ENCODE assay signal across 8 cellular contexts in the genomic region with DNA sequence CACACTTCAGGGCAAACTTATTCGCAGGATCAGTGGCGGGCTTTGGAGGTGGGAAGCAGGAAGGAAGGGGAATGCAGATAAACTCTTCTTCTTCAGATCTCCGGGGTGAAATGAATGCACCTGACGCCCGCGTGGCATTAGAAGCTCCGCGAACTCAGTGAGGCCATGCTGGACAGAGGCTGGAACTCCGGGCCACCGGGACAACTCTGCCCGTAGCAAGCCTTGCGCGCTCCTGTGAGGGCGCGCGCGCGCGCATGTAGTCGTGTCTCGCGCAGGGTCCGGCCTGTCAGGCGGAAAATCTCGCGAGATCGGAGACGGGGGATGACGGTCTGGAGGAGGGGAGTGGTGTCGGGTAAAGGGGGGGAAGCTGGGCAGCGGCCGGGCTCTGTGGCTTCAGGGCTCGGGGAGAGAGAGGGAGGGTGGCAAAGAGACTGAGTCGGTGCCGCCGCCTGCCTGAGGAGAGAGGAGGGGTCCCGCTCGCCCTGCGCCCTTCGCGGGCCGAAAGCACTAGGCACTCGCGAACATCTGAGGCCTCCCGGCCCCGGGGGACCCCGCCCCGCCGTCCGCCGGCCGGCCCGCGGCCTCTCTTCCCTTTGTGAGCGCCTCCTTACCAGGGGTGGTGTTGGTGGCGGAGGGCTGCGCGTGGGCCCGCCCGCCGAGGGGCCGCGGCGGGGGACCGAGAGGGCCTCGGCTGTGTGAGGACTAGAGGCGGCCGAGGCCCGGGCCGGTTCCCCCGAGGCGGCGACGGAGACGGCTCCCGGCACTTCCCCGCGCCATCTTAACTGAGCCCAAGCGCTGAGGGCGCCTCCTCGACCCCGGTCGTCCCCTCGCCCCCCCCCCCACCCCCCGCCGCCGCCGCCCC. TPM values are rescaled to one million over a fixed set of nuclear protein-coding genes. Genes with fewer than 3 reads are reported as not detected.
A peak's percentile ranks its signal among the peaks of the same experiment; 100 is the strongest.
DNase-seq lines count a peak whose midpoint lies in the region; ATAC-seq lines count a peak whose summit lies in the region.

Gene TAOK1, plus strand, starts transcription at position 370 of the 862 bp plus-strand sequence. CDS start 61,186 bp downstream, outside the sequence.

- ATAC-seq in GM19023 (IDR thresholded peaks at IDR 0.05; ENCODE audit: unreplicated experiment) (peak; percentile 80), HG03280 (IDR thresholded peaks at IDR 0.05; ENCODE audit: unreplicated experiment) (peak; percentile 91)

- DNase-seq in AG08395 (ENCODE audit: low spot score) (peak; percentile 98), NCI-H446 treated with DMSO at 0.1 percent for 48 hours (lab: John Stamatoyannopoulos, UW) (peak; percentile 91), immature natural killer cell (peak; percentile 98 to 99 (median 98)), smooth muscle cell of the brain vasculature (ENCODE audit: low read depth, low spot score) (peak; percentile 97)
- peak; percentile 95 for DNase-seq in activated CD4-positive, CD25-positive, alpha-beta regulatory T cell treated with anti-CD3 and anti-CD28 coated beads, Interleukin-2, amount 50 U/mL, for 16 hours (ENCODE audit: low read depth, low spot score)
- DNase-seq in central memory CD4-positive, alpha-beta T cell, result peak; percentile 96

- H3K4me3 Mint-ChIP-seq in immature natural killer cell, result peak within 1 kb of the TSS; percentile 91 to 96 (median 94)

- no peaks in the 10 kb centered on the region for H3K9me3 Mint-ChIP-seq in immature natural killer cell

- H3K4me1 Mint-ChIP-seq in immature natural killer cell, result peaks cover 42 to 52% of the 10 kb centered on the region in 2 donors

- H3K27ac Mint-ChIP-seq in immature natural killer cell, result peak within 1 kb of the TSS; percentile 89 to 96 (median 94)

- peaks cover 5 to 12% (median 11%) of the 10 kb centered on the region in 3 donors for H3K27me3 Mint-ChIP-seq in immature natural killer cell (ENCODE audit: low read depth in 3 of 3)

- H3K36me3 Mint-ChIP-seq in immature natural killer cell, result no peaks in the 10 kb centered on the region

RNA-seq across cellular contexts. Expression of gene TAOK1, which starts in this region (rescaled TPM):
- polyA plus RNA-seq in immature natural killer cell, result 1 to 10 TPM; 2.0 to 3.4 (median 2.2) TPM

Comparison
In these comparisons a context has a peak if more than half of its experiments do, and no peak if none do; other contexts are left out.
1. Peak in every context shown above with its lines: DNase-seq and ATAC-seq.